Comparison of ENCODE assay signal across 1 cellular context in genomic region chr6:26157838-26158580, GRCh38.
TF ChIP-seq lines count a peak whose summit lies in the region.

No MANE protein-coding gene starts in this region.

TF ChIP-seq in GM12878, 131 proteins besides CTCF, POLR2A, EP300 and RAD21 (continued from another document and continues in another):
- TF ChIP-seq, protein P1, sequence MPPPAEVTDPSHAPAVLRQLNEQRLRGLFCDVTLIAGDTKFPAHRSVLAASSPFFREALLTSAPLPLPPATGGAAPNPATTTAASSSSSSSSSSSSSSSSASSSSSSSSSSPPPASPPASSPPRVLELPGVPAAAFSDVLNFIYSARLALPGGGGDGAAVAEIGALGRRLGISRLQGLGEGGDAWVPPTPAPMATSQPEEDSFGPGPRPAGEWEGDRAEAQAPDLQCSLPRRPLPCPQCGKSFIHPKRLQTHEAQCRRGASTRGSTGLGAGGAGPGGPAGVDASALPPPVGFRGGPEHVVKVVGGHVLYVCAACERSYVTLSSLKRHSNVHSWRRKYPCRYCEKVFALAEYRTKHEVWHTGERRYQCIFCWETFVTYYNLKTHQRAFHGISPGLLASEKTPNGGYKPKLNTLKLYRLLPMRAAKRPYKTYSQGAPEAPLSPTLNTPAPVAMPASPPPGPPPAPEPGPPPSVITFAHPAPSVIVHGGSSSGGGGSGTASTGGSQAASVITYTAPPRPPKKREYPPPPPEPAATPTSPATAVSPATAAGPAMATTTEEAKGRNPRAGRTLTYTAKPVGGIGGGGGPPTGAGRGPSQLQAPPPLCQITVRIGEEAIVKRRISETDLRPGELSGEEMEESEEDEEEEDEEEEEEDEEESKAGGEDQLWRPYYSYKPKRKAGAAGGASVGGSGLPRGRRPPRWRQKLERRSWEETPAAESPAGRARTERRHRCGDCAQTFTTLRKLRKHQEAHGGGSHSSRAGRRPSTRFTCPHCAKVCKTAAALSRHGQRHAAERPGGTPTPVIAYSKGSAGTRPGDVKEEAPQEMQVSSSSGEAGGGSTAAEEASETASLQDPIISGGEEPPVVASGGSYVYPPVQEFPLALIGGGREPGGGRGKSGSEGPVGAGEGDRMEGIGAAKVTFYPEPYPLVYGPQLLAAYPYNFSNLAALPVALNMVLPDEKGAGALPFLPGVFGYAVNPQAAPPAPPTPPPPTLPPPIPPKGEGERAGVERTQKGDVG (CRISPR knock-in tag; IDR thresholded peaks at IDR 0.05), result no peak
- TF ChIP-seq STAT3 (IDR thresholded peaks at IDR 0.05; ENCODE audit: low read depth, low read length) (peak; percentile 79; the same call in 1 of the 2 replicates), NR2F1 (conservative IDR thresholded peaks at IDR 0.05) (0 out of 2 replicates have a peak, but pooled peaks have one; percentile 31), CHD1 (IDR thresholded peaks at IDR 0.05; ENCODE audit: low read depth, low read length) (no peak), JUNB (IDR thresholded peaks at IDR 0.05) (0 out of 2 replicates have a peak, but pooled peaks have one; percentile 5), FOXM1 (IDR thresholded peaks at IDR 0.05; ENCODE audit: low read depth, low read length) (peak; percentile 18; the same call in 1 of the 2 replicates), HDAC2 (IDR thresholded peaks at IDR 0.05) (no peak), GATAD2B (conservative IDR thresholded peaks at IDR 0.05; ENCODE audit: low read depth) (no peak), CBFB (IDR thresholded peaks at IDR 0.05; ENCODE audit: low read depth) (peak; percentile 96), YBX1 (IDR thresholded peaks at IDR 0.05) (no peak), STAT1 (conservative IDR thresholded peaks at IDR 0.05) (peak; percentile 78; the same call in 1 of the 2 replicates), MEF2A (IDR thresholded peaks at IDR 0.05; ENCODE audit: insufficient read depth, low read depth, low read length) (peak; percentile 28), NBN (IDR thresholded peaks at IDR 0.05) (no peak; the same call in 1 of the 2 replicates), IRF4 (IDR thresholded peaks at IDR 0.05; ENCODE audit: low read depth, low read length) (0 out of 2 replicates have a peak, but pooled peaks have one; percentile 11), RAD51 (IDR thresholded peaks at IDR 0.05) (0 out of 2 replicates have a peak, but pooled peaks have one; percentile 7), SMARCA5 (IDR thresholded peaks at IDR 0.05) (no peak), ATF7 (IDR thresholded peaks at IDR 0.05; ENCODE audit: low read depth) (peak; percentile 82), PML (IDR thresholded peaks at IDR 0.05; ENCODE audit: low read length) (peak; percentile 98), ZBED1 (IDR thresholded peaks at IDR 0.05; ENCODE audit: borderline replicate concordance) (peak; percentile 96), TBL1XR1 (IDR thresholded peaks at IDR 0.05; ENCODE audit: low read depth, low read length) (peak; percentile 72; the same call in 1 of the 2 replicates), BCLAF1 (IDR thresholded peaks at IDR 0.05) (peak; percentile 77), CUX1 (IDR thresholded peaks at IDR 0.05; ENCODE audit: insufficient replicate concordance, low read depth, low read length) (no peak), BMI1 (IDR thresholded peaks at IDR 0.05; ENCODE audit: borderline replicate concordance) (no peak; the same call in 1 of the 2 replicates), ZSCAN29 (IDR thresholded peaks at IDR 0.05) (no peak), NRF1 (conservative IDR thresholded peaks at IDR 0.05; ENCODE audit: low read depth, low read length) (0 out of 2 replicates have a peak, but pooled peaks have one; percentile 18), ZBTB11 (CRISPR knock-in tag; IDR thresholded peaks at IDR 0.05) (no peak), TCF12 (IDR thresholded peaks at IDR 0.05; ENCODE audit: low read depth, low read length) (peak; percentile 83), SREBF2 (IDR thresholded peaks at IDR 0.05; ENCODE audit: low read length) (no peak), ZNF622 (IDR thresholded peaks at IDR 0.05) (no peak), IRF3 (IDR thresholded peaks at IDR 0.05) (peak; percentile 54), CHD2 (IDR thresholded peaks at IDR 0.05; ENCODE audit: borderline replicate concordance, low read depth, low read length) (peak; percentile 56; the same call in 1 of the 2 replicates), KAT2A (conservative IDR thresholded peaks at IDR 0.05; ENCODE audit: control insufficient read depth, low read depth, low read length) (peak; percentile 64), MYC (IDR thresholded peaks at IDR 0.05; ENCODE audit: insufficient read depth, insufficient read length, insufficient replicate concordance, low read length, severe bottlenecking) (no peak), E4F1 (IDR thresholded peaks at IDR 0.05; ENCODE audit: borderline replicate concordance, partially characterized antibody) (no peak), NFYA (IDR thresholded peaks at IDR 0.05; ENCODE audit: borderline replicate concordance, low read depth, low read length) (peak; percentile 39; the same call in 1 of the 2 replicates)
- TF ChIP-seq, protein P2, sequence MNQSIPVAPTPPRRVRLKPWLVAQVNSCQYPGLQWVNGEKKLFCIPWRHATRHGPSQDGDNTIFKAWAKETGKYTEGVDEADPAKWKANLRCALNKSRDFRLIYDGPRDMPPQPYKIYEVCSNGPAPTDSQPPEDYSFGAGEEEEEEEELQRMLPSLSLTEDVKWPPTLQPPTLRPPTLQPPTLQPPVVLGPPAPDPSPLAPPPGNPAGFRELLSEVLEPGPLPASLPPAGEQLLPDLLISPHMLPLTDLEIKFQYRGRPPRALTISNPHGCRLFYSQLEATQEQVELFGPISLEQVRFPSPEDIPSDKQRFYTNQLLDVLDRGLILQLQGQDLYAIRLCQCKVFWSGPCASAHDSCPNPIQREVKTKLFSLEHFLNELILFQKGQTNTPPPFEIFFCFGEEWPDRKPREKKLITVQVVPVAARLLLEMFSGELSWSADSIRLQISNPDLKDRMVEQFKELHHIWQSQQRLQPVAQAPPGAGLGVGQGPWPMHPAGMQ (IDR thresholded peaks at IDR 0.05; ENCODE audit: borderline replicate concordance), result no peak
- TF ChIP-seq, protein P3, sequence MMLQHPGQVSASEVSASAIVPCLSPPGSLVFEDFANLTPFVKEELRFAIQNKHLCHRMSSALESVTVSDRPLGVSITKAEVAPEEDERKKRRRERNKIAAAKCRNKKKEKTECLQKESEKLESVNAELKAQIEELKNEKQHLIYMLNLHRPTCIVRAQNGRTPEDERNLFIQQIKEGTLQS (IDR thresholded peaks at IDR 0.05; ENCODE audit: borderline replicate concordance, extremely low read depth, low read depth, low read length), result no peak
- TF ChIP-seq, protein P4, sequence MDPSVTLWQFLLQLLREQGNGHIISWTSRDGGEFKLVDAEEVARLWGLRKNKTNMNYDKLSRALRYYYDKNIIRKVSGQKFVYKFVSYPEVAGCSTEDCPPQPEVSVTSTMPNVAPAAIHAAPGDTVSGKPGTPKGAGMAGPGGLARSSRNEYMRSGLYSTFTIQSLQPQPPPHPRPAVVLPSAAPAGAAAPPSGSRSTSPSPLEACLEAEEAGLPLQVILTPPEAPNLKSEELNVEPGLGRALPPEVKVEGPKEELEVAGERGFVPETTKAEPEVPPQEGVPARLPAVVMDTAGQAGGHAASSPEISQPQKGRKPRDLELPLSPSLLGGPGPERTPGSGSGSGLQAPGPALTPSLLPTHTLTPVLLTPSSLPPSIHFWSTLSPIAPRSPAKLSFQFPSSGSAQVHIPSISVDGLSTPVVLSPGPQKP (IDR thresholded peaks at IDR 0.05; ENCODE audit: low read depth, low read length), result no peak
